ENCODE assay signal across 11 cellular contexts in genomic region chr14:64296561-64296960, GRCh38. TPM values are rescaled to one million over a fixed set of nuclear protein-coding genes. Genes with fewer than 3 reads are reported as not detected.
A peak's percentile ranks its signal among the peaks of the same experiment; 100 is the strongest.
DNase-seq lines count a peak whose midpoint lies in the region; ATAC-seq, FAIRE-seq and TF ChIP-seq lines count a peak whose summit lies in the region.
"Had no signal": no experiment of that assay in that cellular context is flagged by ENCODE, and none has a peak within 500 bp of the region (broad histone marks: within the 10 kb centered on the region; RNA-seq: fewer than 3 reads in every experiment).

No MANE protein-coding gene starts in this region.

- H3F3A ChIP-seq in PC-3 (ENCODE audit: low read length, unreplicated experiment), result no peaks in the 10 kb centered on the region

- H3K4me2 ChIP-seq in PC-3 (ENCODE audit: low read length) (no peak overlapping the region), osteoblast (ENCODE audit: insufficient read depth, low read length) (no peak overlapping the region)

- H3K9me3 ChIP-seq in PC-3 (ENCODE audit: low read length) (no peaks in the 10 kb centered on the region), osteoblast (ENCODE audit: low read depth, low read length) (no peaks in the 10 kb centered on the region)
- H3K9me3 ChIP-seq: suprapubic skin had no signal

- no peaks in the 10 kb centered on the region for H3K79me2 ChIP-seq in PC-3 (ENCODE audit: low read length)
- no peaks in the 10 kb centered on the region for H3K79me2 ChIP-seq in osteoblast (ENCODE audit: insufficient read depth, low read length)

- no peak for TF ChIP-seq CTCF in PC-3 (conservative IDR thresholded peaks at IDR 0.05; ENCODE audit: low read depth, low read length)
- TF ChIP-seq CTCF in epithelial cell of esophagus (IDR thresholded peaks at IDR 0.05; ENCODE audit: insufficient read depth, low read depth, low read length, missing control alignments), result no peak
- TF ChIP-seq CTCF in osteoblast (IDR thresholded peaks at IDR 0.05; ENCODE audit: extremely low read depth, low read depth, low read length), result no peak

- H4K20me1 ChIP-seq in PC-3 (ENCODE audit: low read length), result no peaks in the 10 kb centered on the region
- no peaks in the 10 kb centered on the region for H4K20me1 ChIP-seq in osteoblast (ENCODE audit: insufficient read depth, low read length)

- H3K36me3 ChIP-seq in PC-3 (ENCODE audit: low read depth, low read length), result no peaks in the 10 kb centered on the region
- no peaks in the 10 kb centered on the region for H3K36me3 ChIP-seq in osteoblast (ENCODE audit: insufficient read depth, low read length)
- H3K36me3 ChIP-seq: suprapubic skin had no signal

- FAIRE-seq in H54 (lab: Jason Lieb, UNC), result peak; percentile 91

- H3K4me1 ChIP-seq in PC-3 (ENCODE audit: insufficient read depth, low read length) (peaks cover 16% of the 10 kb centered on the region; the same call in 1 of the 2 replicates), osteoblast (ENCODE audit: insufficient read depth, low read length) (peaks cover 12% of the 10 kb centered on the region)

- H3K27me3 ChIP-seq in PC-3 (ENCODE audit: low read length) (no peaks in the 10 kb centered on the region), osteoblast (ENCODE audit: insufficient read depth, low read length) (peaks cover 39% of the 10 kb centered on the region)

- intact Hi-C loops in PC-3 (cut with micrococcal nuclease), result no loop called here

- H3K9ac ChIP-seq in PC-3 (ENCODE audit: low read length), result no peak overlapping the region

- ATAC-seq in PC-3 (peak; percentile 34), GM18505 (IDR thresholded peaks at IDR 0.05; ENCODE audit: unreplicated experiment) (no peak)

- POLR2A ChIA-PET in PC-3 (lab: Charles Lee; ENCODE audit: unreplicated experiment), result no interaction called here

- H2AFZ ChIP-seq in PC-3 (ENCODE audit: low read length), result no peak overlapping the region
- no peak overlapping the region for H2AFZ ChIP-seq in osteoblast (ENCODE audit: low read length)

- no peak overlapping the region for H3K27ac ChIP-seq in PC-3 (ENCODE audit: low read length)
- H3K27ac ChIP-seq in osteoblast (ENCODE audit: low read depth, low read length), result no peak overlapping the region
- H3K27ac ChIP-seq: suprapubic skin had no signal

- H3K4me3 ChIP-seq in PC-3 (ENCODE audit: low read length) (no peak overlapping the region), epithelial cell of esophagus (ENCODE audit: low read length) (no peak overlapping the region), osteoblast (ENCODE audit: insufficient read depth, low read length) (no peak overlapping the region)
- H3K4me3 ChIP-seq: suprapubic skin had no signal

- no peak for TF ChIP-seq POLR2A in H54 (IDR thresholded peaks at IDR 0.05; ENCODE audit: low read depth, low read length)
- no peak for TF ChIP-seq POLR2A in GM18505 (IDR thresholded peaks at IDR 0.05; ENCODE audit: borderline replicate concordance, extremely low read depth, insufficient read depth, insufficient read length)

- CTCF ChIA-PET in PC-3 (lab: Charles Lee), result interaction anchor here (0.6 to 3.7 kb wide), 3 partner anchors 159 to 286 kb away, joined by 3 to 44 read pairs (median 4); no protein-coding TSS in a partner anchor

- no peak for DNase-seq in H54 (ENCODE audit: insufficient read length, low spot score)
- peak; percentile 56 for DNase-seq in PC-3
- DNase-seq in epithelial cell of esophagus (ENCODE audit: low read depth), result peak; percentile 75
- peak; percentile 38 for DNase-seq in osteoblast (ENCODE audit: insufficient read length, low spot score, missing footprints)
- no peak for DNase-seq in SKM-1 (lab: John Stamatoyannopoulos, UW; ENCODE audit: unreplicated experiment)
- DNase-seq in SW 1271 (lab: John Stamatoyannopoulos, UW), result no peak
- DNase-seq: COR-L47, NCI-H2107, T-helper 9 cell had no signal

- BruUV-seq in PC-3 (replicated peaks; lab: Mats Ljungman, UMichigan), result no TSS peak

- H3K9me2 ChIP-seq in PC-3 (replicated peaks; ENCODE audit: low read length), result no peaks in the 10 kb centered on the region

RNA-seq across cellular contexts. Expression of gene ESR2, which starts 2.4 kb away (rescaled TPM):
- total RNA-seq in PC-3 (2014; rRNA removed) (0.18 and 0.35 TPM in 2 replicates), osteoblast (not detected in 2 replicates)

Comparison
In these comparisons a context has a peak if more than half of its experiments do, and no peak if none do; other contexts are left out.
1. DNase-seq: peak in PC-3 (single experiment), epithelial cell of esophagus (single experiment) and osteoblast (single experiment); none in H54 (single experiment), SKM-1 (single experiment) and SW 1271 (0 of 2).